Comparison of ENCODE assay signal across 9 cellular contexts in the genomic region with DNA sequence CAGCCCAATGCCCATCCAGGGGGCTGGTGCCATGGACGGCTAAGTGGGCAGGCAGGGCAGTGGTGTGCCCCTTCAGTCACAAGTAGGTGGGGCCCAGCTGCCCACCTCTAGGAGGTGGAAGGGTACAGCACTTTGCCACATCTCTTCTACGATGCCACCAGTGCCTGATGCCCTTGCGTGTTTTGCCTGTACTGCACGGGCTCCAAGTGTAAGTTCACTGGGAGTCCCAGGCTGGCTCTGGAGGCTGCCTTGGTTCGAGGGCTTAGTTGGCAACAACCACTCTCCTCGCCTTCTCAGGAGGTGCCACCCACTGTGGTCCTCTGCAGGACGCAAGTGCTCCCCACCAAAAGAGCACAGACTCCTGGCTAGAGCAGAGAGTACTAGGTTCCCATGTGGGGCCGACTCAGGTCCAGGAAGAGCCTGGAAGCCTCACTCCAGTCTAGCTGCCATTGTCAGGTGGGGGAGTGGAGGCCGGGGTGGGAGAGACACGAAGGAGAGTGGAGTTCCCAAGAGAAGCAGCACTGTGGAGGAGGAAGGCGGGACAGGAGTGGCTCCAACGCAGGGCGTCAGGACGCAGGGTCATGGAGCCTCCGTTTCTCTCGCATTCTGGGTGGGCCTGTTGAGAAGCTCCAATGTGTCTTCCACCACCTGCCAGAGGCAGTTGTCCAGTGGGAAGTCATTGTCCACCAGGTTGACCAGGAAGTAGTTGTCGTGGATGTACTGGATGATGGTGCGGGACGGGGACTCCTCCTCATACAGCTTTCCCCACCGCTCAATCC. TPM values are rescaled to one million over a fixed set of nuclear protein-coding genes. Genes with fewer than 3 reads are reported as not detected.
A peak's percentile ranks its signal among the peaks of the same experiment; 100 is the strongest.
DNase-seq lines count a peak whose midpoint lies in the region; ATAC-seq and TF ChIP-seq lines count a peak whose summit lies in the region.
"Had no signal": no experiment of that assay in that cellular context is flagged by ENCODE, and none has a peak within 500 bp of the region (broad histone marks: within the 10 kb centered on the region; RNA-seq: fewer than 3 reads in every experiment).

No MANE protein-coding gene starts in this region.

- H3K4me3 ChIP-seq in Peyer's patch (no peak overlapping the region), endodermal cell (ENCODE audit: low read length) (no peak overlapping the region), thyroid gland (replicated peaks in 1 of 3) (no peak overlapping the region)

- H3K4me3 Mint-ChIP-seq in endodermal cell (no peak overlapping the region), nephron progenitor cell (no peak overlapping the region)

- H3K27ac ChIP-seq in Peyer's patch = peak overlapping the region; percentile 68 to 93 (median 84)
- no peak overlapping the region for H3K27ac ChIP-seq in endodermal cell (ENCODE audit: low read depth, low read length)
- H3K27ac ChIP-seq in thyroid gland = peak overlapping the region; percentile 78 to 97 (median 97)

- H3K9me3 ChIP-seq in Peyer's patch (no peaks in the 10 kb centered on the region), endodermal cell (ENCODE audit: control insufficient read depth, low read length) (no peaks in the 10 kb centered on the region), thyroid gland (no peaks in the 10 kb centered on the region)

- ATAC-seq in GM18909 (IDR thresholded peaks at IDR 0.05; ENCODE audit: poor library complexity, unreplicated experiment) (no peak), HG02610 (IDR thresholded peaks at IDR 0.05; ENCODE audit: unreplicated experiment) (no peak)

- DNase-seq in Peyer's patch (no peak), endodermal cell (no peak), nephron progenitor cell (no peak), thyroid gland (no peak)
- no peak for DNase-seq in activated CD8-positive, alpha-beta memory T cell treated with anti-CD3 and anti-CD28 coated beads, Interleukin-2, amount 50 U/mL, for 4 hours

- peaks cover 30% of the 10 kb centered on the region for H3K36me3 Mint-ChIP-seq in endodermal cell (ENCODE audit: low read depth)
- H3K36me3 Mint-ChIP-seq in nephron progenitor cell (ENCODE audit: low read depth) = peaks cover 35% of the 10 kb centered on the region

- H3K27me3 Mint-ChIP-seq in endodermal cell (ENCODE audit: insufficient read depth) (no peaks in the 10 kb centered on the region), nephron progenitor cell (ENCODE audit: low read depth, poor library complexity) (no peaks in the 10 kb centered on the region)

- H3K9me3 Mint-ChIP-seq in endodermal cell (no peaks in the 10 kb centered on the region), nephron progenitor cell (no peaks in the 10 kb centered on the region)

- H3K36me3 ChIP-seq in Peyer's patch (peaks cover 0 to 30% (median 0%) of the 10 kb centered on the region in 3 donors), endodermal cell (ENCODE audit: control insufficient read depth, insufficient read depth, low read length) (peaks cover 23% of the 10 kb centered on the region), thyroid gland (peaks cover 18 to 33% of the 10 kb centered on the region in 2 donors)

- H3K4me1 ChIP-seq in Peyer's patch = peaks cover 0 to 47% (median 4%) of the 10 kb centered on the region in 4 donors
- peaks cover 21% of the 10 kb centered on the region for H3K4me1 ChIP-seq in endodermal cell (ENCODE audit: control insufficient read depth, insufficient read depth, low read length)
- peaks cover 57 to 81% of the 10 kb centered on the region in 2 donors for H3K4me1 ChIP-seq in thyroid gland

- H3K27me3 ChIP-seq in Peyer's patch (no peaks in the 10 kb centered on the region), endodermal cell (ENCODE audit: control insufficient read depth, insufficient read depth, low read length, poor library complexity, severe bottlenecking) (no peaks in the 10 kb centered on the region), thyroid gland (no peaks in the 10 kb centered on the region)

- intact Hi-C loops in thyroid gland (cut with DNase I) = loop anchor here (5.0 kb wide), 1 partner anchor 53 kb away; a partner anchor contains a TSS

- H3K9ac ChIP-seq in endodermal cell (ENCODE audit: extremely low read depth, low read length, poor library complexity, severe bottlenecking) = no peak overlapping the region

- TF ChIP-seq CTCF in Peyer's patch (IDR thresholded peaks at IDR 0.05) (no peak), endodermal cell (conservative IDR thresholded peaks at IDR 0.05) (no peak), nephron progenitor cell (IDR thresholded peaks at IDR 0.05) (no peak), thyroid gland (IDR thresholded peaks at IDR 0.05) (no peak)

- H3K4me1 Mint-ChIP-seq in endodermal cell (peaks cover 24% of the 10 kb centered on the region), nephron progenitor cell (peaks cover 66% of the 10 kb centered on the region)

- WGBS in endodermal cell (ENCODE audit: insufficient coverage in 1 of 2, insufficient read length in 1 of 2), 2 experiments = 93 to 97% methylated on average over 14 to 20 of the region's 20 CpGs
- WGBS in thyroid gland, 2 donors = 77 to 86% methylated on average over 14 to 20 of the region's 20 CpGs

- H3K27ac Mint-ChIP-seq in endodermal cell = peak overlapping the region; percentile 65
- H3K27ac Mint-ChIP-seq in nephron progenitor cell = peak overlapping the region; percentile 6

- TF ChIP-seq POLR2A in Peyer's patch (IDR thresholded peaks at IDR 0.05) = no peak
- no peak for TF ChIP-seq POLR2A in thyroid gland (IDR thresholded peaks at IDR 0.05)

RNA-seq across cellular contexts. Expression of a gene that starts 15.5 kb away (rescaled TPM):
- 100 to 1,000 TPM in 1 of 4 donors, 10 to 100 TPM in 3; 82.0 to 130 (median 87.3) TPM for total RNA-seq in Peyer's patch
- 10 to 100 TPM; 22.3 to 30.0 TPM for total RNA-seq in endodermal cell
- polyA plus RNA-seq in endodermal cell (2013, experiment 1 of 2) = 15.8 TPM
- polyA plus RNA-seq in endodermal cell (2013, experiment 2 of 2) = 14.0 TPM
- 10 to 100 TPM; 52.8 to 96.9 (median 65.6) TPM for total RNA-seq in thyroid gland

RNA-seq across cellular contexts. Expression of a gene that starts 15.7 kb away (rescaled TPM):
- total RNA-seq in Peyer's patch = 10 to 100 TPM; 28.4 to 63.7 (median 30.2) TPM
- 10 to 100 TPM; 29.6 to 31.5 TPM for total RNA-seq in endodermal cell
- polyA plus RNA-seq in endodermal cell (2013, experiment 1 of 2) = 27.6 TPM
- 29.3 TPM for polyA plus RNA-seq in endodermal cell (2013, experiment 2 of 2)
- total RNA-seq in thyroid gland = 10 to 100 TPM; 14.8 to 38.4 (median 16.9) TPM

RNA-seq across cellular contexts. Expression of a gene that starts 28.3 kb away (rescaled TPM):
- not detected for total RNA-seq in Peyer's patch
- total RNA-seq in endodermal cell = 1 to 10 TPM in 1 of 2 donors, under 1 TPM in 1; 0.95 to 1.4 TPM
- 0.39 TPM for polyA plus RNA-seq in endodermal cell (2013, experiment 1 of 2)
- 0.54 TPM for polyA plus RNA-seq in endodermal cell (2013, experiment 2 of 2)
- 1 to 10 TPM in 1 of 4 donors, under 1 TPM in 1, not detected in 2; 0.22 to 6.3 TPM for total RNA-seq in thyroid gland
- total RNA-seq: pulmonary artery endothelial cell; T-helper 1 cell treated with Interleukin-12 subunit alpha and Interleukin-12 subunit beta and Interleukin-4 antibody, amounts not matched to agents 30 ng/mL and 1 ng/mL, for 36 hours had no signal

RNA-seq across cellular contexts. Expression of a gene that starts 54.4 kb away (rescaled TPM):
- 10 to 100 TPM in 3 of 4 donors, 1 to 10 TPM in 1; 9.5 to 32.2 (median 25.5) TPM for total RNA-seq in Peyer's patch
- total RNA-seq in endodermal cell = 10 to 100 TPM; 71.3 to 81.2 TPM
- polyA plus RNA-seq in endodermal cell (2013, experiment 1 of 2) = 54.5 TPM
- 49.1 TPM for polyA plus RNA-seq in endodermal cell (2013, experiment 2 of 2)
- total RNA-seq in thyroid gland = 10 to 100 TPM; 35.6 to 72.4 (median 63.6) TPM

RNA-seq across cellular contexts. Expression of a gene that starts 57.3 kb away (rescaled TPM):
- total RNA-seq in Peyer's patch (not detected), endodermal cell (not detected), thyroid gland (not detected)
- 1.6 TPM for polyA plus RNA-seq in endodermal cell (2013, experiment 1 of 2)
- polyA plus RNA-seq in endodermal cell (2013, experiment 2 of 2) = 3.4 TPM
- total RNA-seq: pulmonary artery endothelial cell; T-helper 1 cell treated with Interleukin-12 subunit alpha and Interleukin-12 subunit beta and Interleukin-4 antibody, amounts not matched to agents 30 ng/mL and 1 ng/mL, for 36 hours had no signal
